Comparison of ENCODE assay signal across 8 cellular contexts in genomic region chr2:67650292-67651133, GRCh38.
DNase-seq lines count a peak whose midpoint lies in the region; ATAC-seq and TF ChIP-seq lines count a peak whose summit lies in the region.

No MANE protein-coding gene starts in this region.

- H3K27ac ChIP-seq in OCI-LY3 (ENCODE audit: low read length) (no peak overlapping the region), right lobe of liver (no peak overlapping the region), testis (peak overlapping the region in 1 of 2 donors; percentile 44)
- no peak overlapping the region for H3K27ac ChIP-seq in effector memory CD4-positive, alpha-beta T cell (ENCODE audit: insufficient read depth, low read length, poor library complexity, severe bottlenecking)

- TF ChIP-seq CTCF in AG09309 (IDR thresholded peaks at IDR 0.05; ENCODE audit: control insufficient read depth, insufficient read depth, low read depth, low read length, missing control alignments) (peak; percentile 93), OCI-LY3 (IDR thresholded peaks at IDR 0.05; ENCODE audit: low read depth, low read length) (peak; percentile 48), right lobe of liver (IDR thresholded peaks at IDR 0.05) (peak; percentile 18 to 48 (median 26)), testis (IDR thresholded peaks at IDR 0.05) (peak in 2 of 3 experiments; percentile 55 to 61)

- ATAC-seq in right lobe of liver: peak; percentile 50 to 85 (median 59)
- no peak for ATAC-seq in GM18517 (IDR thresholded peaks at IDR 0.05; ENCODE audit: unreplicated experiment)

- no peak overlapping the region for H3K9ac ChIP-seq in OCI-LY3 (ENCODE audit: low read length)

- H3K4me3 ChIP-seq in AG09309 (ENCODE audit: control insufficient read depth, low read depth, low read length): no peak overlapping the region
- no peak overlapping the region for H3K4me3 ChIP-seq in OCI-LY3 (ENCODE audit: low read length)
- H3K4me3 ChIP-seq in right lobe of liver: no peak overlapping the region
- H3K4me3 ChIP-seq in testis: no peak overlapping the region
- H3K4me3 ChIP-seq in effector memory CD4-positive, alpha-beta T cell (ENCODE audit: insufficient read depth, low read depth, low read length, poor library complexity, severe bottlenecking): no peak overlapping the region

- H3K36me3 ChIP-seq in OCI-LY3 (replicated peaks; ENCODE audit: low read depth, low read length): no peaks in the 10 kb centered on the region
- no peaks in the 10 kb centered on the region for H3K36me3 ChIP-seq in right lobe of liver
- no peaks in the 10 kb centered on the region for H3K36me3 ChIP-seq in testis (ENCODE audit: low read depth, missing control alignments)
- no peaks in the 10 kb centered on the region for H3K36me3 ChIP-seq in effector memory CD4-positive, alpha-beta T cell (ENCODE audit: control insufficient read depth, insufficient read depth, low read length)

- H3K9me3 ChIP-seq in OCI-LY3 (ENCODE audit: insufficient read depth, low read length) (no peaks in the 10 kb centered on the region), right lobe of liver (no peaks in the 10 kb centered on the region), testis (no peaks in the 10 kb centered on the region)
- no peaks in the 10 kb centered on the region for H3K9me3 ChIP-seq in effector memory CD4-positive, alpha-beta T cell (ENCODE audit: control insufficient read depth, low read length)

- H2AFZ ChIP-seq in OCI-LY3 (ENCODE audit: low read depth, low read length): no peak overlapping the region

- H4K20me1 ChIP-seq in OCI-LY3 (ENCODE audit: insufficient read depth, low read length): no peaks in the 10 kb centered on the region

- H3K4me1 ChIP-seq in OCI-LY3 (ENCODE audit: low read length) (peaks cover 21% of the 10 kb centered on the region), right lobe of liver (no peaks in the 10 kb centered on the region), testis (peaks cover 17% of the 10 kb centered on the region)
- no peaks in the 10 kb centered on the region for H3K4me1 ChIP-seq in effector memory CD4-positive, alpha-beta T cell (ENCODE audit: control insufficient read depth, insufficient read depth, low read length, poor library complexity, severe bottlenecking)

- 0 out of 2 replicates have a peak, but pooled peaks cover 6% of the 10 kb centered on the region for H3K27me3 ChIP-seq in OCI-LY3 (ENCODE audit: low read depth, low read length)
- no peaks in the 10 kb centered on the region for H3K27me3 ChIP-seq in right lobe of liver
- no peaks in the 10 kb centered on the region for H3K27me3 ChIP-seq in testis
- no peaks in the 10 kb centered on the region for H3K27me3 ChIP-seq in effector memory CD4-positive, alpha-beta T cell (replicated peaks; ENCODE audit: control insufficient read depth, insufficient read depth, low read length, poor library complexity, severe bottlenecking)

- no peak for TF ChIP-seq POLR2A in right lobe of liver (IDR thresholded peaks at IDR 0.05)
- TF ChIP-seq POLR2A in testis (IDR thresholded peaks at IDR 0.05): no peak

- H3K79me2 ChIP-seq in OCI-LY3 (ENCODE audit: low read length): no peaks in the 10 kb centered on the region

- intact Hi-C loops in right lobe of liver (cut with DNase I): no loop called here
- intact Hi-C loops in testis (cut with DNase I; ENCODE audit: low total_unique reads): no loop called here

- H3K4me2 ChIP-seq in OCI-LY3 (ENCODE audit: low read length): no peak overlapping the region

- 18% methylated on average over 8 of the region's 8 CpGs for WGBS in right lobe of liver (ENCODE audit: insufficient coverage, low coverage, low lambda C conversion rate, missing lambda C conversion rate)
- 22 to 26% methylated on average over 8 of the region's 8 CpGs for WGBS in testis, 2 donors

- DNase-seq in AG09309 (ENCODE audit: low read depth) (peak; percentile 90), H4 (ENCODE audit: low spot score) (peak; percentile 61), dermis microvascular lymphatic vessel endothelial cell (ENCODE audit: low read depth in 2 of 2) (peak; percentile 62 to 65), right lobe of liver (peak; percentile 21 to 56 (median 51)), testis (peak; percentile 88)
- DNase-seq in effector memory CD4-positive, alpha-beta T cell: no peak

Comparison
In these comparisons a context has a peak if more than half of its experiments do, and no peak if none do; other contexts are left out.
1. DNase-seq: peak in AG09309 (single experiment), H4 (single experiment), dermis microvascular lymphatic vessel endothelial cell (2 of 2), right lobe of liver (3 of 3) and testis (single experiment); none in effector memory CD4-positive, alpha-beta T cell (0 of 3).
2. CTCF ChIP-seq: peak in every context shown above with its lines; median percentile 93 in AG09309; 58 in testis; 48 in OCI-LY3; 26 in right lobe of liver.